8 cellular contexts compared by ENCODE assay signal in the genomic region with DNA sequence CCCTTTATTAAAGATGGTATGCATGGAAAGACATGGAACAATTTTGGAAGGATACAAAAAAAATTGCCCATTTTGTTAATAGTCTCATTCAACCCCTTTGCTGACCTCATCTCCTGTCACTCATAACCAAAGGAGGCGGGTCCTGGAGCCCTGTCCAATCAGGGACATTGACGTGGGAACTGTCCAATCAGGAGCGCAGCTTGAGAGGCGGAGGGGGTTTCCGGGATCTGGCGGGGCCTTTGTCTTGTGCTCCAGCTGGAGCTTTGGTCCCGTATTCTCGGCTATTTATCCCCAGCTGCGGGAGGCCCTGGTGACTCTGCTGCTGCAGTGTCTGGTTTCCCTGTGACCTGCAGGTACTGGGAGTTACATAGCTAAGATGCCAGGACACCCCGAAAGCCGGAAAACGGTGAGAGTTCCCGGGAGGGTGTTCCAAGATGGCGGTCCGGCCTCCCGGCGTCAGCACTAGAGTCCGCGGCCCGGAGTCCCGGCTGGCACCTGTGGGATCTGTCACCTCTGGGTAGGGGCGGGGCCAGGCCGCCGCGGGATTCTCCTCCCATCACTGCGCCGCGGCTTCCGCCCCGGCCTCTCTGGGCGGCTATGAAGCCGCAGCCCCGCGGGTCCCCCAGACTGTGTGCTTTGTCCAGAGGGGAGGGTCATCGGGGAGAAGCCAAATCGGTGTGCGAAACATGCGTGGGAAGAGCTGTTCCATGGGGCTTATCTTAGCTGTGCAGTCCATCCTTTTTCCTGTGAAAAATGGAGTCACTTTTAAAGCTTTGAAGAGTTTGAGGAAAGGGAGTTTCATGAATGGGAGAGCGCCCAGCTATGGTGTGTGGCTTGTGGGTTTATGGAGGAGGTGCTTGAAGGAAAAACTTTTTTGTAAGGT. TPM values are rescaled to one million over a fixed set of nuclear protein-coding genes. Genes with fewer than 3 reads are reported as not detected.
DNase-seq lines count a peak whose midpoint lies in the region; ATAC-seq and TF ChIP-seq lines count a peak whose summit lies in the region.

A gene (plus strand): TSS at position 238 of the 883 bp plus-strand sequence. CDS start 87,436 bp downstream, outside the sequence.

- H3K9me3 Mint-ChIP-seq in stimulated activated naive CD8-positive, alpha-beta T cell treated with anti-CD3 and anti-CD28 coated beads, Interleukin-15, amount 100 ng/mL, for 72 hours = peaks cover 8 to 10% of the 10 kb centered on the region in 2 donors

- peaks cover 41% of the 10 kb centered on the region for H3K79me2 ChIP-seq in MM.1S (ENCODE audit: low read length)
- H3K79me2 ChIP-seq in neural cell (replicated peaks; ENCODE audit: insufficient read depth, low read length) = peaks cover 47% of the 10 kb centered on the region

- in situ Hi-C loops in G401 (cut with HindIII; ENCODE audit: low sequenced_read_pairs) = no loop called here

- peaks cover 4% of the 10 kb centered on the region; the same call in 1 of the 2 replicates for H3K4me1 ChIP-seq in MM.1S (ENCODE audit: low read length)

- peaks cover 38% of the 10 kb centered on the region for H3K27me3 Mint-ChIP-seq in stimulated activated naive CD8-positive, alpha-beta T cell treated with anti-CD3 and anti-CD28 coated beads, Interleukin-15, amount 100 ng/mL, for 72 hours

- H3K27me3 ChIP-seq in MM.1S (replicated peaks; ENCODE audit: insufficient read depth, low read length) (no peaks in the 10 kb centered on the region), neural cell (ENCODE audit: insufficient read depth, low read depth, low read length) (no peaks in the 10 kb centered on the region)

- DNase-seq in G401 (ENCODE audit: low spot score) (peak; percentile 96), HCEC 1CT (peak; percentile 90), MM.1S (peak; percentile 99), SHP77 treated with DMSO at 0.1 percent for 48 hours (lab: John Stamatoyannopoulos, UW) (peak; percentile 95), activated gamma-delta T cell treated with Interleukin-2 at 50 U/mL for 16 hours (peak; percentile 80), foreskin fibroblast (peak; percentile 91 to 96)
- peak; percentile 85 to 95 for DNase-seq in stimulated activated naive CD8-positive, alpha-beta T cell treated with anti-CD3 and anti-CD28 coated beads, Interleukin-15, amount 100 ng/mL, for 72 hours

- peak within 1 kb of the TSS; percentile 85 for H2AFZ ChIP-seq in MM.1S (ENCODE audit: low read length)
- peak within 1 kb of the TSS; percentile 79 for H2AFZ ChIP-seq in neural cell (ENCODE audit: low read depth, low read length)

- H3K9me3 ChIP-seq in MM.1S (replicated peaks; ENCODE audit: insufficient read depth, low read length) = no peaks in the 10 kb centered on the region
- H3K9me3 ChIP-seq in neural cell (ENCODE audit: low read length) = no peaks in the 10 kb centered on the region

- peak within 1 kb of the TSS; percentile 63 for H3K4me2 ChIP-seq in MM.1S (ENCODE audit: low read depth, low read length)
- H3K4me2 ChIP-seq in neural cell (ENCODE audit: low read length) = peak within 1 kb of the TSS; percentile 82

- TF ChIP-seq RAD21 in neural cell (conservative IDR thresholded peaks at IDR 0.05) = peak; percentile 28

- H3K27ac Mint-ChIP-seq in stimulated activated naive CD8-positive, alpha-beta T cell treated with anti-CD3 and anti-CD28 coated beads, Interleukin-15, amount 100 ng/mL, for 72 hours = peak within 1 kb of the TSS; percentile 99

- peak within 1 kb of the TSS; percentile 85 for H3K27ac ChIP-seq in MM.1S (ENCODE audit: low read length)
- H3K27ac ChIP-seq in neural cell (ENCODE audit: low read length) = peak within 1 kb of the TSS; percentile 96

- TF ChIP-seq CTCF in MM.1S (IDR thresholded peaks at IDR 0.05; ENCODE audit: low read length) = no peak
- no peak for TF ChIP-seq CTCF in foreskin fibroblast (IDR thresholded peaks at IDR 0.05; ENCODE audit: low read depth, low read length)
- TF ChIP-seq CTCF in neural cell (IDR thresholded peaks at IDR 0.05; ENCODE audit: poor library complexity, severe bottlenecking) = no peak

- peak within 1 kb of the TSS; percentile 84 for H3K4me3 ChIP-seq in MM.1S (ENCODE audit: low read length)
- H3K4me3 ChIP-seq in foreskin fibroblast (ENCODE audit: low read depth in 1 of 2, low read length in 2 of 2) = peak within 1 kb of the TSS; percentile 85 to 92
- peak within 1 kb of the TSS; percentile 76 for H3K4me3 ChIP-seq in neural cell (ENCODE audit: low read length)

- peak; percentile 94 for ATAC-seq in stimulated activated naive CD8-positive, alpha-beta T cell treated with anti-CD3 and anti-CD28 coated beads, Interleukin-15, amount 100 ng/mL, for 72 hours

- H4K20me1 ChIP-seq in MM.1S (ENCODE audit: insufficient read depth, low read length) (no peaks in the 10 kb centered on the region), neural cell (ENCODE audit: insufficient read depth) (no peaks in the 10 kb centered on the region)

- peaks cover 47% of the 10 kb centered on the region for H3K4me1 Mint-ChIP-seq in stimulated activated naive CD8-positive, alpha-beta T cell treated with anti-CD3 and anti-CD28 coated beads, Interleukin-15, amount 100 ng/mL, for 72 hours

- H3K9ac ChIP-seq in MM.1S (ENCODE audit: low read length) (peak within 1 kb of the TSS; percentile 80), neural cell (ENCODE audit: low read length) (peak within 1 kb of the TSS; percentile 87)

- no peaks in the 10 kb centered on the region for H3K9me2 ChIP-seq in MM.1S (replicated peaks; ENCODE audit: insufficient read depth, low read length)
- no peaks in the 10 kb centered on the region for H3K9me2 ChIP-seq in neural cell (ENCODE audit: insufficient read depth, low read length)

- peak within 1 kb of the TSS; percentile 97 for H3K4me3 Mint-ChIP-seq in stimulated activated naive CD8-positive, alpha-beta T cell treated with anti-CD3 and anti-CD28 coated beads, Interleukin-15, amount 100 ng/mL, for 72 hours

- peaks cover 9% of the 10 kb centered on the region for H3F3A ChIP-seq in MM.1S (ENCODE audit: insufficient read depth, low read length)
- no peaks in the 10 kb centered on the region for H3F3A ChIP-seq in neural cell (ENCODE audit: insufficient read depth, low read length, poor library complexity, severe bottlenecking)

- H3K36me3 ChIP-seq in MM.1S (replicated peaks; ENCODE audit: insufficient read depth, low read length) = no peaks in the 10 kb centered on the region; the same call in 1 of the 2 replicates
- no peaks in the 10 kb centered on the region for H3K36me3 ChIP-seq in neural cell (ENCODE audit: insufficient read depth, low read length)

- peak; percentile 33 for TF ChIP-seq EP300 in neural cell (conservative IDR thresholded peaks at IDR 0.05; ENCODE audit: poor library complexity, severe bottlenecking)

TF ChIP-seq in neural cell, 6 proteins besides CTCF, POLR2A, EP300 and RAD21:
- TF ChIP-seq EZH2 (IDR thresholded peaks at IDR 0.05; ENCODE audit: borderline replicate concordance, insufficient read depth, low read length, poor library complexity, severe bottlenecking) (no peak), TAF1 (IDR thresholded peaks at IDR 0.05; ENCODE audit: low read depth) (peak; percentile 53), POLR2AphosphoS5 (IDR thresholded peaks at IDR 0.05) (peak; percentile 94), MXI1 (conservative IDR thresholded peaks at IDR 0.05; ENCODE audit: poor library complexity, severe bottlenecking) (peak; percentile 60), SMC3 (conservative IDR thresholded peaks at IDR 0.05; ENCODE audit: poor library complexity) (peak; percentile 39)
- TF ChIP-seq, protein P1, sequence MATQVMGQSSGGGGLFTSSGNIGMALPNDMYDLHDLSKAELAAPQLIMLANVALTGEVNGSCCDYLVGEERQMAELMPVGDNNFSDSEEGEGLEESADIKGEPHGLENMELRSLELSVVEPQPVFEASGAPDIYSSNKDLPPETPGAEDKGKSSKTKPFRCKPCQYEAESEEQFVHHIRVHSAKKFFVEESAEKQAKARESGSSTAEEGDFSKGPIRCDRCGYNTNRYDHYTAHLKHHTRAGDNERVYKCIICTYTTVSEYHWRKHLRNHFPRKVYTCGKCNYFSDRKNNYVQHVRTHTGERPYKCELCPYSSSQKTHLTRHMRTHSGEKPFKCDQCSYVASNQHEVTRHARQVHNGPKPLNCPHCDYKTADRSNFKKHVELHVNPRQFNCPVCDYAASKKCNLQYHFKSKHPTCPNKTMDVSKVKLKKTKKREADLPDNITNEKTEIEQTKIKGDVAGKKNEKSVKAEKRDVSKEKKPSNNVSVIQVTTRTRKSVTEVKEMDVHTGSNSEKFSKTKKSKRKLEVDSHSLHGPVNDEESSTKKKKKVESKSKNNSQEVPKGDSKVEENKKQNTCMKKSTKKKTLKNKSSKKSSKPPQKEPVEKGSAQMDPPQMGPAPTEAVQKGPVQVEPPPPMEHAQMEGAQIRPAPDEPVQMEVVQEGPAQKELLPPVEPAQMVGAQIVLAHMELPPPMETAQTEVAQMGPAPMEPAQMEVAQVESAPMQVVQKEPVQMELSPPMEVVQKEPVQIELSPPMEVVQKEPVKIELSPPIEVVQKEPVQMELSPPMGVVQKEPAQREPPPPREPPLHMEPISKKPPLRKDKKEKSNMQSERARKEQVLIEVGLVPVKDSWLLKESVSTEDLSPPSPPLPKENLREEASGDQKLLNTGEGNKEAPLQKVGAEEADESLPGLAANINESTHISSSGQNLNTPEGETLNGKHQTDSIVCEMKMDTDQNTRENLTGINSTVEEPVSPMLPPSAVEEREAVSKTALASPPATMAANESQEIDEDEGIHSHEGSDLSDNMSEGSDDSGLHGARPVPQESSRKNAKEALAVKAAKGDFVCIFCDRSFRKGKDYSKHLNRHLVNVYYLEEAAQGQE (IDR thresholded peaks at IDR 0.05; ENCODE audit: borderline replicate concordance) = no peak

RNA-seq across cellular contexts. Expression of the gene that starts here (rescaled TPM):
- total RNA-seq in G401 (2014; rRNA removed; shearing (Covaris generic)) = 8.6 and 19.3 TPM in 2 replicates
- 16.7 and 25.9 TPM in 2 replicates for polyA plus RNA-seq in neural cell
- 100 and 124 TPM in 2 replicates for polyA minus RNA-seq in neural cell

Comparison
In these comparisons a context has a peak if more than half of its experiments do, and no peak if none do; other contexts are left out.
1. Peak in every context shown above with its lines: DNase-seq, ATAC-seq, H3K4me3 ChIP-seq and H3K27ac ChIP-seq.